ENCODE assay signal across 9 cellular contexts in genomic region chr6:109379706-109380105, GRCh38. TPM values are rescaled to one million over a fixed set of nuclear protein-coding genes. Genes with fewer than 3 reads are reported as not detected.
DNase-seq lines count a peak whose midpoint lies in the region; ATAC-seq and TF ChIP-seq lines count a peak whose summit lies in the region.
"Had no signal": no experiment of that assay in that cellular context is flagged by ENCODE, and none has a peak within 500 bp of the region (broad histone marks: within the 10 kb centered on the region; RNA-seq: fewer than 3 reads in every experiment).

No MANE protein-coding gene starts in this region.

- no peak for ATAC-seq in SK-N-SH treated with all-trans-retinoic acid at 6 μM for 48 hours
- ATAC-seq in stimulated activated naive B cell treated with anti-CD40 and anti-IgM and Interleukin-4, amounts not matched to agents 10 μg/mL and 1 μg/mL and 100 μg/mL, for 72 hours (replicated peaks): no peak

- peaks cover 8% of the 10 kb centered on the region for H3F3A ChIP-seq in SK-N-SH (replicated peaks; ENCODE audit: insufficient read depth)

- no peak overlapping the region for H2AFZ ChIP-seq in SK-N-SH (ENCODE audit: low read depth)

- 25% methylated on average over 2 of the region's 2 CpGs for WGBS in SK-N-SH (ENCODE audit: low lambda C conversion rate)

- TF ChIP-seq RAD21 in SK-N-SH (IDR thresholded peaks at IDR 0.05; ENCODE audit: low read length): no peak

- H3K27me3 ChIP-seq in SK-N-SH (ENCODE audit: insufficient read depth) (no peaks in the 10 kb centered on the region), iPS-15b (ENCODE audit: control insufficient read depth, insufficient read depth, low read length) (no peaks in the 10 kb centered on the region)

- H3K9me3 ChIP-seq in SK-N-SH (no peaks in the 10 kb centered on the region), iPS-15b (ENCODE audit: control insufficient read depth, insufficient read depth, low read length) (no peaks in the 10 kb centered on the region)

- no peak for TF ChIP-seq EP300 in SK-N-SH (IDR thresholded peaks at IDR 0.05; ENCODE audit: borderline replicate concordance in 1 of 2, low read depth in 1 of 2, low read length in 1 of 2)

- peak overlapping the region; percentile 98 for H3K27ac Mint-ChIP-seq in activated CD4-positive, alpha-beta memory T cell treated with anti-CD3 and anti-CD28 coated beads, Interleukin-2, amount 10 ng/mL, durations not matched to agents 7 days and 5 days
- H3K27ac Mint-ChIP-seq in stimulated activated naive B cell treated with anti-CD40 and anti-IgM and Interleukin-4, amounts not matched to agents 10 μg/mL and 1 μg/mL and 100 μg/mL, for 72 hours: peak overlapping the region; percentile 6

- H3K9me3 Mint-ChIP-seq in activated CD4-positive, alpha-beta memory T cell treated with anti-CD3 and anti-CD28 coated beads, Interleukin-2, amount 10 ng/mL, durations not matched to agents 7 days and 5 days: no peaks in the 10 kb centered on the region
- no peaks in the 10 kb centered on the region for H3K9me3 Mint-ChIP-seq in stimulated activated naive B cell treated with anti-CD40 and anti-IgM and Interleukin-4, amounts not matched to agents 10 μg/mL and 1 μg/mL and 100 μg/mL, for 72 hours

- peak overlapping the region; percentile 87 for H3K4me2 ChIP-seq in SK-N-SH

- CTCF ChIA-PET in SK-N-SH (lab: Yijun Ruan, JAX): interaction anchor here (1.0 to 1.7 kb wide), 3 partner anchors 9 to 192 kb away, joined by 4 to 13 read pairs (median 4); no protein-coding TSS in a partner anchor
- CTCF ChIA-PET in activated CD4-positive, alpha-beta memory T cell treated with anti-CD3 and anti-CD28 coated beads, Interleukin-2, amount 10 ng/mL, durations not matched to agents 7 days and 5 days (lab: Charles Lee): no interaction called here

- peaks cover 67% of the 10 kb centered on the region for H3K79me2 ChIP-seq in SK-N-SH (ENCODE audit: insufficient read depth)

- DNase-seq in SK-N-SH (no peak), NCI-H2171 (lab: John Stamatoyannopoulos, UW) (no peak), NCI-H226 (no peak), germinal center (ENCODE audit: low spot score) (no peak)
- no peak for DNase-seq in activated CD4-positive, alpha-beta memory T cell treated with anti-CD3 and anti-CD28 coated beads, Interleukin-2, amount 10 ng/mL, durations not matched to agents 7 days and 5 days
- DNase-seq in stimulated activated naive B cell treated with anti-CD40 and anti-IgM and Interleukin-4, amounts not matched to agents 10 μg/mL and 1 μg/mL and 100 μg/mL, for 72 hours: no peak
- DNase-seq: stimulated activated CD4-positive, alpha-beta T cell treated with anti-CD3 and anti-CD28 coated beads, Interleukin-4, amount 100 ng/mL, for 1 hour had no signal

- H4K20me1 ChIP-seq in SK-N-SH (ENCODE audit: insufficient read depth): peaks cover 53% of the 10 kb centered on the region

- TF ChIP-seq CTCF in SK-N-SH (IDR thresholded peaks at IDR 0.05): no peak; the same call in 1 of the 2 replicates

- H3K4me3 ChIP-seq in SK-N-SH (ENCODE audit: low read depth in 2 of 2, low read length in 1 of 2) (peak overlapping the region; percentile 86 to 95; a peak in 3 of 4 replicates), iPS-15b (ENCODE audit: low read depth, low read length) (peak overlapping the region; percentile 78)

- H3K9me2 ChIP-seq in SK-N-SH: no peaks in the 10 kb centered on the region

- H3K27ac ChIP-seq in SK-N-SH (ENCODE audit: low read depth in 2 of 2, low read length in 1 of 2): peak overlapping the region in 1 of 2 experiments; percentile 96; a peak in 1 of 4 replicates

- H3K27me3 Mint-ChIP-seq in activated CD4-positive, alpha-beta memory T cell treated with anti-CD3 and anti-CD28 coated beads, Interleukin-2, amount 10 ng/mL, durations not matched to agents 7 days and 5 days: no peaks in the 10 kb centered on the region
- H3K27me3 Mint-ChIP-seq in stimulated activated naive B cell treated with anti-CD40 and anti-IgM and Interleukin-4, amounts not matched to agents 10 μg/mL and 1 μg/mL and 100 μg/mL, for 72 hours: no peaks in the 10 kb centered on the region

- H3K4me1 Mint-ChIP-seq in activated CD4-positive, alpha-beta memory T cell treated with anti-CD3 and anti-CD28 coated beads, Interleukin-2, amount 10 ng/mL, durations not matched to agents 7 days and 5 days: peaks cover 53% of the 10 kb centered on the region
- H3K4me1 Mint-ChIP-seq in stimulated activated naive B cell treated with anti-CD40 and anti-IgM and Interleukin-4, amounts not matched to agents 10 μg/mL and 1 μg/mL and 100 μg/mL, for 72 hours: peaks cover 29 to 47% of the 10 kb centered on the region in 2 donors

- H3K9ac ChIP-seq in SK-N-SH (peak overlapping the region; percentile 95; the same call in 1 of the 2 replicates), iPS-15b (ENCODE audit: low read depth, low read length) (no peak overlapping the region)

- peaks cover 10 to 15% of the 10 kb centered on the region in 2 experiments; a peak in 2 of 4 replicates for H3K4me1 ChIP-seq in SK-N-SH (ENCODE audit: control insufficient read depth in 1 of 2, insufficient read depth in 2 of 2, low read depth in 1 of 2, low read length in 1 of 2)
- H3K4me1 ChIP-seq in iPS-15b (ENCODE audit: control insufficient read depth, insufficient read depth, low read length): peaks cover 3% of the 10 kb centered on the region

- H3K36me3 ChIP-seq in SK-N-SH (replicated peaks in 1 of 2; ENCODE audit: control insufficient read depth in 1 of 2, insufficient read depth in 2 of 2, low read length in 1 of 2) (peaks cover 29 to 41% of the 10 kb centered on the region in 2 experiments), iPS-15b (ENCODE audit: control insufficient read depth, insufficient read depth, low read length) (peaks cover 13% of the 10 kb centered on the region)

- POLR2A ChIA-PET in SK-N-SH (lab: Yijun Ruan, JAX): no interaction called here
- POLR2A ChIA-PET in activated CD4-positive, alpha-beta memory T cell treated with anti-CD3 and anti-CD28 coated beads, Interleukin-2, amount 10 ng/mL, durations not matched to agents 7 days and 5 days (lab: Charles Lee): interaction anchor here (0.6 to 1.7 kb wide), 8 partner anchors 9 to 284 kb away, joined by 3 to 9 read pairs (median 5); partner anchors contain the start of genes CEP57L1, MICAL1 and SESN1

- H3K4me3 Mint-ChIP-seq in activated CD4-positive, alpha-beta memory T cell treated with anti-CD3 and anti-CD28 coated beads, Interleukin-2, amount 10 ng/mL, durations not matched to agents 7 days and 5 days: peak overlapping the region; percentile 93
- peak overlapping the region; percentile 88 to 95 for H3K4me3 Mint-ChIP-seq in stimulated activated naive B cell treated with anti-CD40 and anti-IgM and Interleukin-4, amounts not matched to agents 10 μg/mL and 1 μg/mL and 100 μg/mL, for 72 hours

- peaks cover 64% of the 10 kb centered on the region for H3K36me3 Mint-ChIP-seq in activated CD4-positive, alpha-beta memory T cell treated with anti-CD3 and anti-CD28 coated beads, Interleukin-2, amount 10 ng/mL, durations not matched to agents 7 days and 5 days (ENCODE audit: low read depth)
- H3K36me3 Mint-ChIP-seq in stimulated activated naive B cell treated with anti-CD40 and anti-IgM and Interleukin-4, amounts not matched to agents 10 μg/mL and 1 μg/mL and 100 μg/mL, for 72 hours: peaks cover 28 to 48% of the 10 kb centered on the region in 2 donors

TF ChIP-seq in SK-N-SH, 30 proteins besides CTCF, POLR2A, EP300 and RAD21:
- TF ChIP-seq RFX5 (IDR thresholded peaks at IDR 0.05; ENCODE audit: low read length) (no peak), YY1 (IDR thresholded peaks at IDR 0.05; ENCODE audit: low read depth) (no peak), FOSL2 (IDR thresholded peaks at IDR 0.05; ENCODE audit: borderline replicate concordance, low read depth) (peak; percentile 22; the same call in 1 of the 2 replicates), TCF12 (IDR thresholded peaks at IDR 0.05) (no peak), USF2 (IDR thresholded peaks at IDR 0.05; ENCODE audit: borderline replicate concordance, low read depth, low read length) (no peak), TAF1 (IDR thresholded peaks at IDR 0.05; ENCODE audit: borderline replicate concordance, low read depth, low read length) (no peak)

TF ChIP-seq in SK-N-SH treated with all-trans-retinoic acid at 6 μM for 48 hours, 23 proteins besides CTCF, POLR2A, EP300 and RAD21 (continues in another document):
- TF ChIP-seq TSHZ2 (CRISPR knock-in tag; IDR thresholded peaks at IDR 0.05): no peak
- TF ChIP-seq SNAI2 (CRISPR knock-in tag; IDR thresholded peaks at IDR 0.05): no peak

RNA-seq across cellular contexts. Expression of gene CD164, which starts 2.6 kb away (rescaled TPM):
- 83.4 and 113 TPM in 2 replicates for polyA plus RNA-seq in SK-N-SH (2012; rRNA removed)
- 102 and 104 TPM in 2 replicates for polyA plus RNA-seq in SK-N-SH (2012; cell fraction: cytosol; rRNA removed)
- polyA plus RNA-seq in SK-N-SH (2012; cell fraction: nucleus; rRNA removed): 45.4 and 83.9 TPM in 2 replicates
- 100 to 1,000 TPM; 354 to 370 TPM for total RNA-seq in activated CD4-positive, alpha-beta memory T cell treated with anti-CD3 and anti-CD28 coated beads, Interleukin-2, amount 10 ng/mL, durations not matched to agents 7 days and 5 days
